ENCODE assay signal across 16 cellular contexts in the genomic region with DNA sequence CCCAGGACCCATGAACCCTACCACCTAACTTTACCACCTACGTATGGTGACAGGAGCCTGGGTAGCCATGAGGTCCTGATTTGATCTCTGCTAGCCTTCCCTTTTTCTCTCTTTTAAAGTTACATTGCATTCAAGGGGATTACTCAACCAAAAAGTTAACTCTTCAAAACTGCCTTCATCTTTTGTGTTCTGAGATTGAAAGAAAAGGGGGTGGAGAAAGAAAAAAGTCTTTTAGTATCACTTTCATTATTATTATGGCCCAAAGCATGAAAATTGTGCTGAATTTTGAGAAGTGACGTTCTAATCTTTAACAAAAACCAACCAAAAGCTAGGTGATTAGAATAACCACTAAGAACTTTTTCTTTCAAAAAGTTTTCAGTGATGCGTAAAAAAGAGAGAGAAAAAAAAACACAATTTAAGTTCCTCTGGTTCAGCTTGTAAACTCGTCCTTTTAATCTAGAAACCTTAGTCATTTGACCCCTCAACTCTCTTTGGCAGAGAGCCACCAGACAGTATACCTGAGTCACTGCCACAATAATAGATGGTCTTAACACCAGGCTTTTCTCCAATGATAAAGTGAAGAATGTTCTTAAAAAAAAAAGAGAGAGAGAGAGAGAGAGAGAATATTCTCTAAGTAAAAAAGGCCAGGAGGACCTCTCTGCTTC.
A peak's percentile ranks its signal among the peaks of the same experiment; 100 is the strongest.
DNase-seq lines count a peak whose midpoint lies in the region; ATAC-seq and TF ChIP-seq lines count a peak whose summit lies in the region.
"Had no signal": no experiment of that assay in that cellular context is flagged by ENCODE, and none has a peak within 500 bp of the region (broad histone marks: within the 10 kb centered on the region; RNA-seq: fewer than 3 reads in every experiment).

No MANE protein-coding gene starts in this region.

- peak overlapping the region; percentile 9 for H3K27ac Mint-ChIP-seq in neural progenitor cell
- H3K27ac Mint-ChIP-seq: activated naive CD4-positive, alpha-beta T cell treated with anti-CD3 and anti-CD28 coated beads, Interleukin-2, amount 10 ng/mL, durations not matched to agents 7 days and 5 days; CD8-positive, alpha-beta memory T cell had no signal

- peaks cover 5% of the 10 kb centered on the region for H3K27me3 Mint-ChIP-seq in neural progenitor cell (ENCODE audit: insufficient read depth, low read depth)
- H3K27me3 Mint-ChIP-seq: activated naive CD4-positive, alpha-beta T cell treated with anti-CD3 and anti-CD28 coated beads, Interleukin-2, amount 10 ng/mL, durations not matched to agents 7 days and 5 days had no signal

- H3K36me3 Mint-ChIP-seq in neural progenitor cell = peaks cover 2% of the 10 kb centered on the region
- H3K36me3 Mint-ChIP-seq: activated naive CD4-positive, alpha-beta T cell treated with anti-CD3 and anti-CD28 coated beads, Interleukin-2, amount 10 ng/mL, durations not matched to agents 7 days and 5 days; CD8-positive, alpha-beta memory T cell had no signal

- H3K9me3 ChIP-seq in mammary epithelial cell (replicated peaks; ENCODE audit: insufficient read depth, low read length) (no peaks in the 10 kb centered on the region), neural progenitor cell (ENCODE audit: low read depth) (no peaks in the 10 kb centered on the region), mucosa of descending colon (no peaks in the 10 kb centered on the region), adrenal gland (replicated peaks in 1 of 3) (no peaks in the 10 kb centered on the region)
- H3K9me3 ChIP-seq: colonic mucosa had no signal

- ATAC-seq in GM21576 (IDR thresholded peaks at IDR 0.05; ENCODE audit: unreplicated experiment) (peak; percentile 49), mucosa of descending colon (no peak)

- BruUV-seq in mammary epithelial cell (replicated peaks; lab: Mats Ljungman, UMichigan) = no TSS peak

- H2AFZ ChIP-seq in mammary epithelial cell (ENCODE audit: low read depth, low read length) (no peak overlapping the region), neural progenitor cell (replicated peaks) (no peak overlapping the region)
- H2AFZ ChIP-seq: parathyroid adenoma had no signal

- no peaks in the 10 kb centered on the region for H3F3A ChIP-seq in neural progenitor cell (ENCODE audit: low read depth)

- no peak for TF ChIP-seq POLR2A in adrenal gland (IDR thresholded peaks at IDR 0.05)

- in situ Hi-C loops in mammary epithelial cell (cut with MboI; ENCODE audit: low sequenced_read_pairs in 2 of 2) = no loop called here

- H3K4me2 ChIP-seq in mammary epithelial cell (ENCODE audit: insufficient read depth, low read depth, low read length) = no peak overlapping the region
- no peak overlapping the region for H3K4me2 ChIP-seq in neural progenitor cell

- CTCF ChIA-PET in mammary epithelial cell (lab: Charles Lee; ENCODE audit: low non-redundant PET) = no interaction called here

- H3K4me3 ChIP-seq in mammary epithelial cell (replicated peaks in 1 of 3; ENCODE audit: insufficient read depth in 1 of 3, low read depth in 2 of 3, low read length in 3 of 3) = no peak overlapping the region
- no peak overlapping the region for H3K4me3 ChIP-seq in neural progenitor cell
- H3K4me3 ChIP-seq in mucosa of descending colon = no peak overlapping the region
- H3K4me3 ChIP-seq in adrenal gland = no peak overlapping the region
- H3K4me3 ChIP-seq: colonic mucosa had no signal

- peaks cover 16% of the 10 kb centered on the region for H3K9me3 Mint-ChIP-seq in neural progenitor cell

- 36% methylated on average over 4 of the region's 4 CpGs for WGBS in mammary epithelial cell (ENCODE audit: low coverage, missing lambda C conversion rate)
- WGBS in adrenal gland, 4 donors = 43 to 55% (median 50%) methylated on average over 4 of the region's 4 CpGs

- peaks cover 18% of the 10 kb centered on the region for H3K4me1 Mint-ChIP-seq in neural progenitor cell
- H3K4me1 Mint-ChIP-seq: activated naive CD4-positive, alpha-beta T cell treated with anti-CD3 and anti-CD28 coated beads, Interleukin-2, amount 10 ng/mL, durations not matched to agents 7 days and 5 days; CD8-positive, alpha-beta memory T cell had no signal

- no peaks in the 10 kb centered on the region for H3K27me3 ChIP-seq in mammary epithelial cell (ENCODE audit: insufficient read depth, low read length)
- no peaks in the 10 kb centered on the region for H3K27me3 ChIP-seq in neural progenitor cell
- H3K27me3 ChIP-seq in adrenal gland = no peaks in the 10 kb centered on the region
- H3K27me3 ChIP-seq: colonic mucosa had no signal

- H3K36me3 ChIP-seq in mammary epithelial cell (ENCODE audit: insufficient read depth, low read length) = no peaks in the 10 kb centered on the region
- no peaks in the 10 kb centered on the region for H3K36me3 ChIP-seq in neural progenitor cell
- no peaks in the 10 kb centered on the region for H3K36me3 ChIP-seq in mucosa of descending colon (ENCODE audit: low read depth)
- H3K36me3 ChIP-seq in adrenal gland (replicated peaks in 1 of 2) = no peaks in the 10 kb centered on the region
- H3K36me3 ChIP-seq: colonic mucosa had no signal

- dilution Hi-C loops in mammary epithelial cell (cut with HindIII; ENCODE audit: low sequenced_read_pairs) = no loop called here

- no peaks in the 10 kb centered on the region for H3K4me1 ChIP-seq in mammary epithelial cell (ENCODE audit: insufficient read depth, low read length)
- H3K4me1 ChIP-seq in neural progenitor cell = no peaks in the 10 kb centered on the region
- H3K4me1 ChIP-seq in mucosa of descending colon (ENCODE audit: low read depth) = no peaks in the 10 kb centered on the region
- no peaks in the 10 kb centered on the region for H3K4me1 ChIP-seq in adrenal gland (replicated peaks in 1 of 2)
- H3K4me1 ChIP-seq: colonic mucosa, parathyroid adenoma had no signal

- no peak for TF ChIP-seq CTCF in mammary epithelial cell (conservative IDR thresholded peaks at IDR 0.05 in 1 of 2, IDR thresholded peaks at IDR 0.05 in 1 of 2; ENCODE audit: extremely low read depth in 1 of 2, insufficient read depth in 1 of 2, low read depth in 1 of 2, low read length in 2 of 2)
- TF ChIP-seq CTCF in neural progenitor cell (IDR thresholded peaks at IDR 0.05) = no peak
- TF ChIP-seq CTCF in mucosa of descending colon (IDR thresholded peaks at IDR 0.05) = no peak
- TF ChIP-seq CTCF in adrenal gland (IDR thresholded peaks at IDR 0.05) = no peak

- H3K79me2 ChIP-seq in mammary epithelial cell (ENCODE audit: insufficient read depth, low read length) (no peaks in the 10 kb centered on the region), neural progenitor cell (ENCODE audit: low read depth) (no peaks in the 10 kb centered on the region)
- H3K79me2 ChIP-seq: parathyroid adenoma had no signal

- H4K20me1 ChIP-seq in mammary epithelial cell (ENCODE audit: insufficient read depth, low read length) (no peaks in the 10 kb centered on the region), neural progenitor cell (ENCODE audit: low read depth) (no peaks in the 10 kb centered on the region)

- H3K27ac ChIP-seq in mammary epithelial cell (ENCODE audit: insufficient read depth, low read depth, low read length) (no peak overlapping the region), neural progenitor cell (no peak overlapping the region), adrenal gland (no peak overlapping the region)
- H3K27ac ChIP-seq: colonic mucosa, parathyroid adenoma had no signal

- H3K4me3 Mint-ChIP-seq in neural progenitor cell = no peak overlapping the region
- H3K4me3 Mint-ChIP-seq: activated naive CD4-positive, alpha-beta T cell treated with anti-CD3 and anti-CD28 coated beads, Interleukin-2, amount 10 ng/mL, durations not matched to agents 7 days and 5 days; CD8-positive, alpha-beta memory T cell had no signal

- DNase-seq in HT-29 (ENCODE audit: low spot score) (peak; percentile 2), mammary epithelial cell (peak; percentile 69), neural progenitor cell (ENCODE audit: low spot score) (no peak), mucosa of descending colon (no peak), adrenal gland (no peak), DMS 273 (lab: John Stamatoyannopoulos, UW; ENCODE audit: unreplicated experiment) (no peak)
- DNase-seq: activated CD4-positive, alpha-beta T cell treated with anti-CD3 and anti-CD28 coated beads, Interleukin-2, amount 50 U/mL, for 48 hours; activated naive CD4-positive, alpha-beta T cell treated with anti-CD3 and anti-CD28 coated beads, Interleukin-2, amount 10 ng/mL, durations not matched to agents 7 days and 5 days; CD8-positive, alpha-beta memory T cell; colonic mucosa; glutamatergic neuron; NCI-H146; stimulated activated CD4-positive, alpha-beta T cell treated with anti-CD3 and anti-CD28 coated beads, Interleukin-1b, Interleukin-23, amount 100 ng/mL, for 48 hours; stimulated activated naive CD4-positive, alpha-beta T cell had no signal

- H3K9ac ChIP-seq in mammary epithelial cell (ENCODE audit: insufficient read depth, low read length) = no peak overlapping the region
- H3K9ac ChIP-seq in neural progenitor cell = no peak overlapping the region
- H3K9ac ChIP-seq: parathyroid adenoma had no signal

- intact Hi-C loops in mammary epithelial cell (cut with micrococcal nuclease) (no loop called here), mucosa of descending colon (cut with DNase I, micrococcal nuclease) (no loop called here), adrenal gland (cut with DNase I) (no loop called here)

Comparison
In these comparisons a context has a peak if more than half of its experiments do, and no peak if none do; other contexts are left out.
1. DNase-seq: peak in HT-29 (single experiment) and mammary epithelial cell (single experiment); none in neural progenitor cell (single experiment), mucosa of descending colon (0 of 3), adrenal gland (0 of 7) and DMS 273 (single experiment).